18 cellular contexts compared by ENCODE assay signal in the genomic region with DNA sequence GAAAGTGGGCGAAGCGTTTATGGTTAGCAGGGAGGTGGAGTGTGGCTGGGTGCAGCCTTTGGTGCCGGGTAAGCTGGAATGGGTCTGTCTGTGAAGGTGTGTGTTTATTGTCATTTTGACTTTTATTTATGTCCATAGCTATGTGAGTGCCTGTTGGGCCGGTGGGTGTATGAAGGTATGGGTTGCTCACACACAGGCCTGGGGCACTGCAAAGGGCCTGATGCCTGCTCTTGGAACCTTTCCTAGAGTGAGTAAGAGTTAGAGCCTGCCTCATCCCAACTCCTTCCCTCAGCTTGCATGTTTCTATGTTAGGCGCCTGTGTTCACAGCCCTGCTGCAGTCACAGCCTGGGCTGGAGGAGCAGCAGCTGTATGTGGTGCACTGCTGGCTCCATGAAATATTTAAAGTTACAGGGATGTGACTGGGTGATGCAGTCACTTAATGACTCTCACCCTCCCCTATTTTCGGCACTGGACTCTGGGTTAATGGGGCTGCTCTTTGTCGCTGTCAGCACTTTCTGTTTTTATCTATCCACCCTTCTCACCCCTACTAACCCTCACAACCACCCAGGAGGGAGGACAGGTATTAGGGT. TPM values are rescaled to one million over a fixed set of nuclear protein-coding genes. Genes with fewer than 3 reads are reported as not detected.
DNase-seq lines count a peak whose midpoint lies in the region; ATAC-seq and TF ChIP-seq lines count a peak whose summit lies in the region.
"Had no signal": no experiment of that assay in that cellular context is flagged by ENCODE, and none has a peak within 500 bp of the region (broad histone marks: within the 10 kb centered on the region; RNA-seq: fewer than 3 reads in every experiment).

No MANE protein-coding gene starts in this region.

- H3K27me3 Mint-ChIP-seq in chondrocyte (ENCODE audit: low read depth) = peaks cover 64% of the 10 kb centered on the region

- no peaks in the 10 kb centered on the region for H3K36me3 ChIP-seq in cardiac muscle cell
- H3K36me3 ChIP-seq: neutrophil had no signal

- H3K27ac Mint-ChIP-seq in chondrocyte (ENCODE audit: unreplicated experiment) = no peak overlapping the region
- H3K27ac Mint-ChIP-seq: activated T-helper 17 cell treated with anti-CD3 and anti-CD28 coated beads, Interleukin-2, amount 50 U/mL, for 72 hours had no signal

- H3K27ac ChIP-seq in cardiac muscle cell = peak overlapping the region; percentile 59
- H3K27ac ChIP-seq: neutrophil had no signal

- no peak overlapping the region for H3K4me3 ChIP-seq in cardiac muscle cell

- ATAC-seq in omental fat pad (ENCODE audit: low FRiP score) = peak; percentile 8
- ATAC-seq: activated T-helper 17 cell treated with anti-CD3 and anti-CD28 coated beads, Interleukin-2, amount 50 U/mL, for 72 hours had no signal

- peaks cover 42% of the 10 kb centered on the region for H3K4me1 ChIP-seq in cardiac muscle cell (ENCODE audit: low read depth)

- H3K27me3 ChIP-seq in cardiac muscle cell = no peaks in the 10 kb centered on the region

- H3K9me3 ChIP-seq in cardiac muscle cell (ENCODE audit: low read depth) = no peaks in the 10 kb centered on the region
- H3K9me3 ChIP-seq: neutrophil had no signal

- H3K4me1 Mint-ChIP-seq in chondrocyte (ENCODE audit: low read depth) = peaks cover 16% of the 10 kb centered on the region

- H3K4me3 Mint-ChIP-seq in chondrocyte (ENCODE audit: unreplicated experiment) = no peak overlapping the region
- H3K4me3 Mint-ChIP-seq: activated T-helper 17 cell treated with anti-CD3 and anti-CD28 coated beads, Interleukin-2, amount 50 U/mL, for 72 hours had no signal

- H3K36me3 Mint-ChIP-seq in chondrocyte (ENCODE audit: low read depth) = no peaks in the 10 kb centered on the region

- TF ChIP-seq CTCF in cardiac muscle cell (IDR thresholded peaks at IDR 0.05; ENCODE audit: low read depth, low read length) (no peak), omental fat pad (IDR thresholded peaks at IDR 0.05) (no peak), chondrocyte (IDR thresholded peaks at IDR 0.05) (no peak)

- peak; percentile 47 for DNase-seq in AG20443 (ENCODE audit: low spot score)
- DNase-seq in RPMI8226 = peak; percentile 87
- DNase-seq in cardiac muscle cell (ENCODE audit: low read depth in 1 of 2, low spot score in 1 of 2) = peak; percentile 33 to 84
- no peak for DNase-seq in omental fat pad (ENCODE audit: low spot score)
- no peak for DNase-seq in NCI-H2107 treated with DMSO at 0.1 percent for 48 hours (lab: John Stamatoyannopoulos, UW; ENCODE audit: unreplicated experiment)
- DNase-seq in chondrocyte (ENCODE audit: low spot score) = no peak
- no peak for DNase-seq in SW 1271 (lab: John Stamatoyannopoulos, UW)
- DNase-seq in OCI-M1 (lab: John Stamatoyannopoulos, UW) = no peak
- DNase-seq: DMS 273 treated with DMSO at 0.1 percent for 48 hours; effector CD4-positive, alpha-beta T cell; NCI-H510A; T-helper 9 cell had no signal

- H3K9me3 Mint-ChIP-seq in chondrocyte (ENCODE audit: low read depth) = no peaks in the 10 kb centered on the region
- H3K9me3 Mint-ChIP-seq: activated T-helper 17 cell treated with anti-CD3 and anti-CD28 coated beads, Interleukin-2, amount 50 U/mL, for 72 hours had no signal

RNA-seq across cellular contexts. Expression of a gene that starts 2.6 kb away (rescaled TPM):
- 138 and 154 TPM in 2 replicates for total RNA-seq in cardiac muscle cell
- polyA plus RNA-seq in cardiac muscle cell = 196 and 266 TPM in 2 replicates
- 100 to 1,000 TPM; 115 to 168 (median 145) TPM for total RNA-seq in omental fat pad
- total RNA-seq in chondrocyte = not detected in 3 replicates
- total RNA-seq: activated T-helper 17 cell treated with anti-CD3 and anti-CD28 coated beads, Interleukin-2, amount 50 U/mL, for 72 hours; RPMI7951 had no signal

RNA-seq across cellular contexts. Expression of a gene that starts 41.7 kb away (rescaled TPM):
- total RNA-seq in cardiac muscle cell = 17.0 and 23.7 TPM in 2 replicates
- polyA plus RNA-seq in cardiac muscle cell = 22.1 and 25.6 TPM in 2 replicates
- total RNA-seq in omental fat pad = 10 to 100 TPM; 29.9 to 85.6 (median 39.0) TPM
- total RNA-seq in chondrocyte = 0.12 TPM in 1 of 3 replicates, not detected in the others
- total RNA-seq: RPMI7951 had no signal

RNA-seq across cellular contexts. Expression of a gene that starts 43.6 kb away (rescaled TPM):
- total RNA-seq in cardiac muscle cell = not detected in 2 replicates
- polyA plus RNA-seq in cardiac muscle cell = not detected in 2 replicates
- not detected for total RNA-seq in omental fat pad
- total RNA-seq in chondrocyte = not detected in 3 replicates
- total RNA-seq: activated T-helper 17 cell treated with anti-CD3 and anti-CD28 coated beads, Interleukin-2, amount 50 U/mL, for 72 hours; astrocyte; liver; RPMI7951; urinary bladder had no signal
- polyA plus RNA-seq: liver, urinary bladder had no signal

RNA-seq across cellular contexts. Expression of a gene that starts 57.1 kb away (rescaled TPM):
- total RNA-seq in cardiac muscle cell = not detected in 2 replicates
- 0.22 TPM in 1 of 2 replicates, not detected in the other for polyA plus RNA-seq in cardiac muscle cell
- not detected for total RNA-seq in omental fat pad
- not detected in 3 replicates for total RNA-seq in chondrocyte
- total RNA-seq: activated T-helper 17 cell treated with anti-CD3 and anti-CD28 coated beads, Interleukin-2, amount 50 U/mL, for 72 hours; astrocyte; liver; RPMI7951; urinary bladder had no signal
- polyA plus RNA-seq: liver, urinary bladder had no signal

Comparison
In these comparisons a context has a peak if more than half of its experiments do, and no peak if none do; other contexts are left out.
1. DNase-seq: peak in AG20443 (single experiment), RPMI8226 (single experiment) and cardiac muscle cell (2 of 2); none in omental fat pad (single experiment), NCI-H2107 treated with DMSO at 0.1 percent for 48 hours (single experiment), chondrocyte (single experiment), SW 1271 (0 of 2) and OCI-M1 (single experiment).
2. RNA of a gene that starts 2.6 kb away (total RNA-seq): 115 to 168 TPM in omental fat pad and 138 to 154 TPM in cardiac muscle cell; not detected in chondrocyte; every median in the first group is over 10 times any median in the second.
3. RNA of a gene that starts 41.7 kb away (total RNA-seq): 29.9 to 85.6 TPM in omental fat pad and 17.0 to 23.7 TPM in cardiac muscle cell; 0.12 TPM in chondrocyte; every median in the first group is over 10 times any median in the second.